In the genomic region with DNA sequence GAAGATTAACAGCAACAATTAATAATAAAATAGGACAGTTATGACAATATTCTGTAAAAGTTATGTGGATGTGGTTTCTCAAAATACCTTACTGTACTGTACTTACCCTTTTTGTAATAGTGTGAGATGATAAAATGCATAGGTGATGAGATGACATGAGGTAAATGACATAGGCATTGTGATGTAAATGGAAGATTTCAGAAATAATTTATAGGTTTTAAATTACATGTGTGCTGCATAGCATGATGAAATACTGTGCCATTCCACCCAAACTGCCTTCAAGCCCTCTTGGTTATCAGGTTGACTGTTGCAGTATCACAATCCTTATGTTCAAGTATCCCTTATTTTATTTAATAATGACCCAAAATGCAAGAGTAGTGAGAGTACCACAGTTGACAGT, we compare ENCODE assay signal across 20 cellular contexts. TPM values are rescaled to one million over a fixed set of nuclear protein-coding genes. Genes with fewer than 3 reads are reported as not detected.
DNase-seq lines count a peak whose midpoint lies in the region; ATAC-seq and TF ChIP-seq lines count a peak whose summit lies in the region.
"Had no signal": no experiment of that assay in that cellular context is flagged by ENCODE, and none has a peak within 500 bp of the region (broad histone marks: within the 10 kb centered on the region; RNA-seq: fewer than 3 reads in every experiment).

No MANE protein-coding gene starts in this region.

- H3K27me3 ChIP-seq in CD4-positive, CD25-positive, alpha-beta regulatory T cell (ENCODE audit: control insufficient read depth, insufficient read depth, low read length): no peaks in the 10 kb centered on the region
- no peaks in the 10 kb centered on the region for H3K27me3 ChIP-seq in IMR-90 (ENCODE audit: control insufficient read depth, insufficient read depth, low read length)
- H3K27me3 ChIP-seq in body of pancreas: no peaks in the 10 kb centered on the region

- intact Hi-C loops in IMR-90 (cut with micrococcal nuclease) (loop anchor here (5.0 kb wide), 1 partner anchor 40 kb away; no protein-coding TSS in a partner anchor), body of pancreas (cut with DNase I) (no loop called here)

- peaks cover 11% of the 10 kb centered on the region for H3K36me3 ChIP-seq in CD4-positive, CD25-positive, alpha-beta regulatory T cell (ENCODE audit: control insufficient read depth, insufficient read depth, low read length)
- no peaks in the 10 kb centered on the region for H3K36me3 ChIP-seq in IMR-90 (ENCODE audit: control insufficient read depth, insufficient read depth, low read length)
- H3K36me3 ChIP-seq in body of pancreas (replicated peaks in 1 of 2; ENCODE audit: insufficient read depth in 1 of 2, low read depth in 2 of 2): no peaks in the 10 kb centered on the region

- no peak overlapping the region for H3K4ac ChIP-seq in IMR-90 (ENCODE audit: low read depth, low read length)

- H4K5ac ChIP-seq in IMR-90 (ENCODE audit: low read depth, low read length): no peak overlapping the region

- peaks cover 35% of the 10 kb centered on the region for H3K36me3 Mint-ChIP-seq in CD4-positive, CD25-positive, alpha-beta regulatory T cell
- peaks cover 37% of the 10 kb centered on the region for H3K36me3 Mint-ChIP-seq in activated naive CD8-positive, alpha-beta T cell treated with anti-CD3 and anti-CD28 coated beads, Interleukin-2, amount 50 U/mL, for 24 hours (ENCODE audit: low read depth)
- H3K36me3 Mint-ChIP-seq in immature natural killer cell: no peaks in the 10 kb centered on the region

- peak overlapping the region; percentile 35 to 79 (median 59) for H3K4me3 Mint-ChIP-seq in CD4-positive, CD25-positive, alpha-beta regulatory T cell
- H3K4me3 Mint-ChIP-seq in activated naive CD8-positive, alpha-beta T cell treated with anti-CD3 and anti-CD28 coated beads, Interleukin-2, amount 50 U/mL, for 24 hours: no peak overlapping the region
- H3K4me3 Mint-ChIP-seq in immature natural killer cell: no peak overlapping the region

- H4K91ac ChIP-seq in IMR-90 (ENCODE audit: insufficient read depth, low read depth, low read length): no peak overlapping the region

- ATAC-seq in CD4-positive, CD25-positive, alpha-beta regulatory T cell (ENCODE audit: low read depth in 2 of 2): no peak
- ATAC-seq in IMR-90 (ENCODE audit: low read depth): no peak
- ATAC-seq in activated naive CD8-positive, alpha-beta T cell treated with anti-CD3 and anti-CD28 coated beads, Interleukin-2, amount 50 U/mL, for 24 hours: no peak
- ATAC-seq in GM18870 (IDR thresholded peaks at IDR 0.05; ENCODE audit: unreplicated experiment): no peak
- ATAC-seq in body of pancreas: no peak
- ATAC-seq: esophagus mucosa had no signal

- CTCF ChIA-PET in IMR-90 (lab: Yijun Ruan, JAX): interaction anchor here (0.7 kb wide), 1 partner anchor 61 kb away, joined by 3 read pairs; no protein-coding TSS in a partner anchor

- no peak for TF ChIP-seq RAD21 in IMR-90 (IDR thresholded peaks at IDR 0.05; ENCODE audit: low read length)

- no peak overlapping the region for H2AK5ac ChIP-seq in IMR-90 (ENCODE audit: low read depth, low read length)

- peaks cover 68 to 87% (median 79%) of the 10 kb centered on the region in 4 donors for H3K4me1 Mint-ChIP-seq in CD4-positive, CD25-positive, alpha-beta regulatory T cell
- peaks cover 82% of the 10 kb centered on the region for H3K4me1 Mint-ChIP-seq in activated naive CD8-positive, alpha-beta T cell treated with anti-CD3 and anti-CD28 coated beads, Interleukin-2, amount 50 U/mL, for 24 hours
- peaks cover 79 to 96% of the 10 kb centered on the region in 2 donors for H3K4me1 Mint-ChIP-seq in immature natural killer cell

- dilution Hi-C loops in IMR-90 (cut with HindIII; ENCODE audit: low sequenced_read_pairs, unreplicated experiment): no loop called here

- H2BK15ac ChIP-seq in IMR-90 (ENCODE audit: low read depth, low read length): no peak overlapping the region

- peaks cover 0 to 6% (median 1%) of the 10 kb centered on the region in 7 donors for H3K9me3 Mint-ChIP-seq in CD4-positive, CD25-positive, alpha-beta regulatory T cell
- H3K9me3 Mint-ChIP-seq in activated naive CD8-positive, alpha-beta T cell treated with anti-CD3 and anti-CD28 coated beads, Interleukin-2, amount 50 U/mL, for 24 hours: peaks cover 22% of the 10 kb centered on the region
- no peaks in the 10 kb centered on the region for H3K9me3 Mint-ChIP-seq in immature natural killer cell
- H3K9me3 Mint-ChIP-seq: CD8-positive, alpha-beta memory T cell had no signal

- no TSS peak for BruUV-seq in IMR-90 (replicated peaks; lab: Mats Ljungman, UMichigan)

- H3K27ac Mint-ChIP-seq in CD4-positive, CD25-positive, alpha-beta regulatory T cell: peak overlapping the region in 2 of 3 donors; percentile 59 to 62
- H3K27ac Mint-ChIP-seq in activated naive CD8-positive, alpha-beta T cell treated with anti-CD3 and anti-CD28 coated beads, Interleukin-2, amount 50 U/mL, for 24 hours: peak overlapping the region; percentile 72
- peak overlapping the region in 4 of 6 donors; percentile 17 to 55 (median 30) for H3K27ac Mint-ChIP-seq in immature natural killer cell

- peaks cover 3% of the 10 kb centered on the region; the same call in 1 of the 2 replicates for H3K9me1 ChIP-seq in IMR-90 (ENCODE audit: insufficient read depth, low read length)

- H3K4me2 ChIP-seq in IMR-90 (ENCODE audit: low read depth, low read length): no peak overlapping the region

- no peak overlapping the region for H2BK20ac ChIP-seq in IMR-90 (ENCODE audit: low read depth, low read length)

- TF ChIP-seq POLR2A in IMR-90 (IDR thresholded peaks at IDR 0.05; ENCODE audit: low read depth, low read length) (no peak), body of pancreas (IDR thresholded peaks at IDR 0.05) (no peak)

- H3K18ac ChIP-seq in IMR-90 (ENCODE audit: low read depth, low read length): no peak overlapping the region

- DNase-seq in CD4-positive, CD25-positive, alpha-beta regulatory T cell: no peak
- no peak for DNase-seq in IMR-90
- no peak for DNase-seq in activated naive CD8-positive, alpha-beta T cell treated with anti-CD3 and anti-CD28 coated beads, Interleukin-2, amount 50 U/mL, for 24 hours
- no peak for DNase-seq in immature natural killer cell
- no peak for DNase-seq in body of pancreas
- no peak for DNase-seq in NCI-H82 (lab: John Stamatoyannopoulos, UW)
- DNase-seq in kidney glomerular epithelial cell (lab: John Stamatoyannopoulos, UW): no peak
- DNase-seq: activated CD8-positive, alpha-beta memory T cell treated with anti-CD3 and anti-CD28 coated beads, Interleukin-2, amount 50 U/mL, for 48 hours; activated gamma-delta T cell treated with Interleukin-2 at 50 U/mL for 16 hours; CD8-positive, alpha-beta memory T cell; DMS53; effector CD4-positive, alpha-beta T cell; NCI-H1092 treated with DMSO at 0.1 percent for 48 hours; NCI-H2081; NCI-H510A treated with DMSO at 0.1 percent for 48 hours; stimulated activated CD4-positive, alpha-beta T cell treated with anti-CD3 and anti-CD28 coated beads, Interleukin-4, amount 100 ng/mL, for 24 hours; T-helper 2 cell; trophoblast cell had no signal

- H3K23ac ChIP-seq in IMR-90 (ENCODE audit: low read depth, low read length): no peak overlapping the region

- no peak for TF ChIP-seq CTCF in IMR-90 (conservative IDR thresholded peaks at IDR 0.05; ENCODE audit: low read depth, low read length)
- no peak for TF ChIP-seq CTCF in body of pancreas (IDR thresholded peaks at IDR 0.05)

- peaks cover 35% of the 10 kb centered on the region for H3K4me1 ChIP-seq in CD4-positive, CD25-positive, alpha-beta regulatory T cell (ENCODE audit: control insufficient read depth, insufficient read depth, low read length, poor library complexity, severe bottlenecking)
- no peaks in the 10 kb centered on the region for H3K4me1 ChIP-seq in IMR-90 (ENCODE audit: control insufficient read depth, insufficient read depth, low read length)
- peaks cover 23% of the 10 kb centered on the region for H3K4me1 ChIP-seq in body of pancreas

- H4K8ac ChIP-seq in IMR-90 (ENCODE audit: low read depth in 2 of 2, low read length in 2 of 2): no peak overlapping the region

- no peak overlapping the region for H2BK120ac ChIP-seq in IMR-90 (ENCODE audit: low read depth, low read length)

- no peak overlapping the region for H2AK9ac ChIP-seq in IMR-90 (replicated peaks; ENCODE audit: low read depth, low read length, poor library complexity)

- no peaks in the 10 kb centered on the region for H3K27me3 Mint-ChIP-seq in CD4-positive, CD25-positive, alpha-beta regulatory T cell
- no peaks in the 10 kb centered on the region for H3K27me3 Mint-ChIP-seq in activated naive CD8-positive, alpha-beta T cell treated with anti-CD3 and anti-CD28 coated beads, Interleukin-2, amount 50 U/mL, for 24 hours
- peaks cover 0 to 1% (median 0%) of the 10 kb centered on the region in 3 donors for H3K27me3 Mint-ChIP-seq in immature natural killer cell (ENCODE audit: low read depth in 3 of 3)
- H3K27me3 Mint-ChIP-seq: CD8-positive, alpha-beta memory T cell had no signal

- POLR2A ChIA-PET in IMR-90 (lab: Charles Lee; ENCODE audit: unreplicated experiment): no interaction called here

- H3K4me3 ChIP-seq in CD4-positive, CD25-positive, alpha-beta regulatory T cell (ENCODE audit: low read depth, low read length): peak overlapping the region; percentile 43
- H3K4me3 ChIP-seq in IMR-90 (ENCODE audit: insufficient read depth, low read depth, low read length): no peak overlapping the region
- H3K4me3 ChIP-seq in body of pancreas: no peak overlapping the region

- no peak overlapping the region for H3K14ac ChIP-seq in IMR-90 (replicated peaks; ENCODE audit: low read depth, low read length)

- no peak overlapping the region for H3K9ac ChIP-seq in IMR-90 (ENCODE audit: low read depth, low read length)

- peaks cover 15 to 59% of the 10 kb centered on the region in 2 experiments for H3K79me1 ChIP-seq in IMR-90 (ENCODE audit: low read depth in 1 of 2, low read length in 2 of 2)

- in situ Hi-C loops in IMR-90 (cut with MboI; ENCODE audit: low sequenced_read_pairs): no loop called here

- H3K27ac ChIP-seq in CD4-positive, CD25-positive, alpha-beta regulatory T cell (ENCODE audit: insufficient read depth, low read length, poor library complexity, severe bottlenecking): peak overlapping the region; percentile 30
- no peak overlapping the region for H3K27ac ChIP-seq in IMR-90 (ENCODE audit: insufficient read depth, low read length)
- H3K27ac ChIP-seq in body of pancreas: no peak overlapping the region

- H3K56ac ChIP-seq in IMR-90 (ENCODE audit: extremely low read depth, insufficient read depth, low read length): no peak overlapping the region

- H3K9me3 ChIP-seq in CD4-positive, CD25-positive, alpha-beta regulatory T cell (ENCODE audit: control insufficient read depth in 2 of 2, low read length in 2 of 2): no peaks in the 10 kb centered on the region
- H3K9me3 ChIP-seq in IMR-90 (ENCODE audit: control insufficient read depth, insufficient read depth, low read length) (no peaks in the 10 kb centered on the region), body of pancreas (no peaks in the 10 kb centered on the region)

- no peak overlapping the region for H2AFZ ChIP-seq in IMR-90 (replicated peaks; ENCODE audit: low read length, poor library complexity)

- no peak overlapping the region for H2BK5ac ChIP-seq in IMR-90 (ENCODE audit: low read depth, low read length, poor library complexity, severe bottlenecking)

- H4K20me1 ChIP-seq in IMR-90 (ENCODE audit: insufficient read depth, low read length): peaks cover 38% of the 10 kb centered on the region

RNA-seq across cellular contexts. Expression of a gene that starts 22.2 kb away (rescaled TPM):
- 417 TPM for total RNA-seq in CD4-positive, CD25-positive, alpha-beta regulatory T cell
- polyA plus RNA-seq in CD4-positive, CD25-positive, alpha-beta regulatory T cell: 100 to 1,000 TPM; 183 to 214 (median 201) TPM
- total RNA-seq in IMR-90 (2012; rRNA removed): 49.6 and 82.5 TPM in 2 replicates
- polyA plus RNA-seq in IMR-90 (2012; rRNA removed): 27.6 and 28.5 TPM in 2 replicates
- polyA plus RNA-seq in IMR-90 (2012; cell fraction: cytosol; rRNA removed): 7.2 and 17.5 TPM in 2 replicates
- polyA plus RNA-seq in IMR-90 (2012; cell fraction: nucleus; rRNA removed; ENCODE audit: low replicate concordance): 11.5 and 95.7 TPM in 2 replicates
- 10 to 100 TPM; 40.6 to 69.3 (median 62.0) TPM for polyA plus RNA-seq in immature natural killer cell
- 10 to 100 TPM; 47.5 to 57.4 TPM for total RNA-seq in body of pancreas

Comparison
In these comparisons a context has a peak if more than half of its experiments do, and no peak if none do; other contexts are left out.
1. H3K4me3 Mint-ChIP-seq: peak in CD4-positive, CD25-positive, alpha-beta regulatory T cell (4 of 4); none in activated naive CD8-positive, alpha-beta T cell treated with anti-CD3 and anti-CD28 coated beads, Interleukin-2, amount 50 U/mL, for 24 hours (single experiment) and immature natural killer cell (0 of 5).
2. Peak in every context shown above with its lines, with median percentiles within 50 percentile points of each other: H3K27ac Mint-ChIP-seq.